In the genomic region with DNA sequence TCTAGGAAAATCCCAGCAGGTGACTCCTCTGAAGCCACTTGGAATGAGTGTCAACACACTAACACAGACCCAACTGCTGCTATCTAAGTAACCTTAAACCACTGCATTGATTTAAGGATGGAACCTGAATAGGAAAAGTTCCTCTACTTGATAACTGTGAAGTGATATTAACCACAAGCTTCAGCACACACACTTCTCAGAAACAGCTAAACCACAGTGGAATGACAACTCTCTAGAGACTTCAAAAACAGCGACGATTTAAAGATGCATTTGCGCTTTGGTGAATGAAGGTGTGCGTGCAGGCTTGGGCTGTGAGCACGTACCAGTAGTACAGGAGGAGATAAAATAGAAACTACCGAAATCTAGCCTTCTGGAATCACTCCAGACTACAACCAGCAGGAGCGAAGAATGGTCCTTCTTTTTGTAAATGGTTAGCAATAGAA, we compare ENCODE assay signal across 8 cellular contexts.
A peak's percentile ranks its signal among the peaks of the same experiment; 100 is the strongest.
DNase-seq lines count a peak whose midpoint lies in the region; TF ChIP-seq lines count a peak whose summit lies in the region.

No MANE protein-coding gene starts in this region.

- peak overlapping the region; percentile 78 for H2AFZ ChIP-seq in KMS-11 (ENCODE audit: low read depth)
- peak overlapping the region; percentile 96 for H2AFZ ChIP-seq in neuronal stem cell (ENCODE audit: low read length)

- H3K14ac ChIP-seq in neuronal stem cell (ENCODE audit: low read length), result no peak overlapping the region

- H3K4me1 ChIP-seq in KMS-11 (ENCODE audit: low read depth, poor library complexity, severe bottlenecking) (peaks cover 32% of the 10 kb centered on the region), esophagus (ENCODE audit: control insufficient read depth in 2 of 2, insufficient read depth in 2 of 2, low read length in 1 of 2) (peaks cover 0 to 3% of the 10 kb centered on the region in 2 donors), neuronal stem cell (ENCODE audit: control insufficient read depth in 2 of 2, insufficient read depth in 1 of 2, low read depth in 1 of 2, low read length in 2 of 2) (peaks cover 2 to 5% of the 10 kb centered on the region in 2 donors)

- no peak overlapping the region for H2AK5ac ChIP-seq in neuronal stem cell (ENCODE audit: low read depth, low read length)

- H4K91ac ChIP-seq in neuronal stem cell (ENCODE audit: low read depth, low read length, poor library complexity), result no peak overlapping the region

- H3K27ac Mint-ChIP-seq in type B pancreatic cell, result peak overlapping the region; percentile 65

- no peak for TF ChIP-seq CTCF in KMS-11 (conservative IDR thresholded peaks at IDR 0.05; ENCODE audit: low read depth, low read length)
- TF ChIP-seq CTCF in type B pancreatic cell (conservative IDR thresholded peaks at IDR 0.05), result no peak

- H4K20me1 ChIP-seq in KMS-11 (ENCODE audit: insufficient read depth), result no peaks in the 10 kb centered on the region; the same call in none of the 2 replicates

- peak overlapping the region; percentile 95 for H3K4me3 Mint-ChIP-seq in type B pancreatic cell

- no peak overlapping the region for H3K4me3 ChIP-seq in KMS-11 (IDR thresholded peaks at IDR 0.05; ENCODE audit: insufficient read depth, low read depth, low read length)
- H3K4me3 ChIP-seq in esophagus (ENCODE audit: low read depth in 1 of 2, low read length in 2 of 2), result peak overlapping the region; percentile 53 to 83
- H3K4me3 ChIP-seq in neuronal stem cell (ENCODE audit: low read length in 2 of 2), result peak overlapping the region; percentile 31 to 75

- H2BK5ac ChIP-seq in neuronal stem cell (ENCODE audit: low read length), result no peak overlapping the region

- no peak overlapping the region for H2BK120ac ChIP-seq in neuronal stem cell (ENCODE audit: low read depth, low read length)

- no peak overlapping the region for H3K18ac ChIP-seq in neuronal stem cell (ENCODE audit: low read length)

- DNase-seq in activated CD4-positive, CD25-positive, alpha-beta regulatory T cell (lab: John Stamatoyannopoulos, UW), result peak in 3 of 4 experiments; percentile 5 to 20 (median 8)
- DNase-seq in activated CD4-positive, CD25-positive, alpha-beta regulatory T cell treated with anti-CD3 and anti-CD28 coated beads, Interleukin-2, amount 50 U/mL, for 72 hours, result no peak
- peak; percentile 43 for DNase-seq in activated CD4-positive, alpha-beta T cell treated with anti-CD3 and anti-CD28 coated beads, Interleukin-2, amount 50 U/mL, for 1 hour
- DNase-seq in neuronal stem cell (ENCODE audit: low spot score) (no peak), type B pancreatic cell (ENCODE audit: extremely low spot score, unreplicated experiment) (no peak), HT-29 (ENCODE audit: low spot score) (no peak)

- H3K9me3 ChIP-seq in esophagus (ENCODE audit: control insufficient read depth in 2 of 2, insufficient read depth in 1 of 2, low read depth in 1 of 2, low read length in 1 of 2), result no peaks in the 10 kb centered on the region
- no peaks in the 10 kb centered on the region for H3K9me3 ChIP-seq in neuronal stem cell (replicated peaks in 1 of 2; ENCODE audit: control insufficient read depth in 2 of 2, insufficient read depth in 1 of 2, low read depth in 1 of 2, low read length in 2 of 2)

- no peaks in the 10 kb centered on the region; the same call in 1 of the 2 replicates for H3K79me2 ChIP-seq in KMS-11 (ENCODE audit: insufficient read depth, low read depth)

- H3K27me3 Mint-ChIP-seq in type B pancreatic cell, result peaks cover 15% of the 10 kb centered on the region

- H3K4ac ChIP-seq in neuronal stem cell (ENCODE audit: low read length), result no peak overlapping the region

- H2BK12ac ChIP-seq in neuronal stem cell (ENCODE audit: low read length), result no peak overlapping the region

- no peak overlapping the region for H4K8ac ChIP-seq in neuronal stem cell (ENCODE audit: low read depth, low read length)

- no peak overlapping the region for H2BK15ac ChIP-seq in neuronal stem cell (ENCODE audit: low read length)

- H3K23ac ChIP-seq in neuronal stem cell (ENCODE audit: low read depth, low read length, poor library complexity), result no peak overlapping the region

- H3K4me1 Mint-ChIP-seq in type B pancreatic cell (ENCODE audit: unreplicated experiment), result peaks cover 15% of the 10 kb centered on the region

- peak overlapping the region; percentile 63 for H3K4me2 ChIP-seq in KMS-11
- H3K4me2 ChIP-seq in neuronal stem cell (ENCODE audit: insufficient read depth, low read length, poor library complexity, severe bottlenecking), result peak overlapping the region; percentile 66

- H3K9me3 Mint-ChIP-seq in type B pancreatic cell, result no peaks in the 10 kb centered on the region

- no peaks in the 10 kb centered on the region for H3K27me3 ChIP-seq in KMS-11 (ENCODE audit: insufficient read depth, low read depth)
- H3K27me3 ChIP-seq in esophagus (ENCODE audit: control insufficient read depth in 1 of 2, insufficient read depth in 2 of 2, low read length in 2 of 2), result no peaks in the 10 kb centered on the region
- H3K27me3 ChIP-seq in neuronal stem cell (ENCODE audit: control insufficient read depth in 3 of 3, insufficient read depth in 3 of 3, low read depth in 1 of 3, low read length in 3 of 3), result no peaks in the 10 kb centered on the region

- no peaks in the 10 kb centered on the region for H3K36me3 Mint-ChIP-seq in type B pancreatic cell

- H3K36me3 ChIP-seq in KMS-11 (ENCODE audit: insufficient read depth) (no peaks in the 10 kb centered on the region), esophagus (ENCODE audit: control insufficient read depth in 2 of 2, insufficient read depth in 2 of 2, low read length in 1 of 2) (no peaks in the 10 kb centered on the region), neuronal stem cell (replicated peaks in 1 of 2; ENCODE audit: control insufficient read depth in 2 of 2, insufficient read depth in 2 of 2, low read length in 2 of 2) (no peaks in the 10 kb centered on the region)

- whole genome bisulfite sequencing in esophagus, 2 donors, result 21 to 22% methylated on average over 7 of the region's 7 CpGs
- no CpG with 5 or more reads among the region's 7 CpGs for WGBS in neuronal stem cell (ENCODE audit: extremely low coverage in 2 of 2, insufficient read length in 2 of 2, insufficient replicate concordance in 1 of 2), 2 donors

- no peaks in the 10 kb centered on the region for H3K79me1 ChIP-seq in neuronal stem cell (ENCODE audit: low read depth, low read length)

- peak overlapping the region; percentile 74 for H3K9ac ChIP-seq in KMS-11
- no peak overlapping the region for H3K9ac ChIP-seq in neuronal stem cell (ENCODE audit: low read depth, low read length, poor library complexity)

- peak overlapping the region; percentile 78 for H3K27ac ChIP-seq in KMS-11
- H3K27ac ChIP-seq in esophagus (ENCODE audit: low read depth in 2 of 2, low read length in 1 of 2), result peak overlapping the region; percentile 56 to 81
- no peak overlapping the region for H3K27ac ChIP-seq in neuronal stem cell (replicated peaks; ENCODE audit: low read length)

Comparison
In these comparisons a context has a peak if more than half of its experiments do, and no peak if none do; other contexts are left out.
1. DNase-seq: peak in activated CD4-positive, CD25-positive, alpha-beta regulatory T cell (3 of 4) and activated CD4-positive, alpha-beta T cell treated with anti-CD3 and anti-CD28 coated beads, Interleukin-2, amount 50 U/mL, for 1 hour (single experiment); none in activated CD4-positive, CD25-positive, alpha-beta regulatory T cell treated with anti-CD3 and anti-CD28 coated beads, Interleukin-2, amount 50 U/mL, for 72 hours (single experiment), neuronal stem cell (single experiment), type B pancreatic cell (single experiment) and HT-29 (single experiment).